ENCODE assay signal across 1 cellular context in genomic region chr12:108664338-108665258, GRCh38.
TF ChIP-seq lines count a peak whose summit lies in the region.

No MANE protein-coding gene starts in this region.

TF ChIP-seq in HepG2, 621 proteins besides CTCF, POLR2A, EP300 and RAD21 (continued from another document and continues in another):
- peak; percentile 76 for TF ChIP-seq ELF3 (CRISPR knock-in tag; IDR thresholded peaks at IDR 0.05)
- TF ChIP-seq SIN3B (IDR thresholded peaks at IDR 0.05; ENCODE audit: low read length): no peak
- TF ChIP-seq ZNF235 (CRISPR knock-in tag; IDR thresholded peaks at IDR 0.05; ENCODE audit: borderline replicate concordance): no peak
- peak; percentile 82 for TF ChIP-seq GATAD2A (CRISPR knock-in tag; IDR thresholded peaks at IDR 0.05)
- TF ChIP-seq ZNF749 (CRISPR knock-in tag; IDR thresholded peaks at IDR 0.05; ENCODE audit: borderline replicate concordance): no peak
- no peak for TF ChIP-seq NFIB (CRISPR knock-in tag; IDR thresholded peaks at IDR 0.05; ENCODE audit: borderline replicate concordance)
- no peak for TF ChIP-seq ADNP (CRISPR knock-in tag; IDR thresholded peaks at IDR 0.05)
- TF ChIP-seq RARA (CRISPR knock-in tag; IDR thresholded peaks at IDR 0.05): peak; percentile 62
- TF ChIP-seq NR2F1 (CRISPR knock-in tag; IDR thresholded peaks at IDR 0.05): peak; percentile 25 to 89; a peak in 3 of 4 replicates
- no peak for TF ChIP-seq AKNA (CRISPR knock-in tag; IDR thresholded peaks at IDR 0.05; ENCODE audit: borderline replicate concordance)
- TF ChIP-seq HINFP (CRISPR knock-in tag; IDR thresholded peaks at IDR 0.05; ENCODE audit: low read depth): no peak
- TF ChIP-seq MED13 (CRISPR knock-in tag; IDR thresholded peaks at IDR 0.05): no peak
- TF ChIP-seq HOXA7 (CRISPR knock-in tag; IDR thresholded peaks at IDR 0.05): no peak
- no peak for TF ChIP-seq ZNF558 (CRISPR knock-in tag; IDR thresholded peaks at IDR 0.05; ENCODE audit: borderline replicate concordance)
- TF ChIP-seq ZNF530 (CRISPR knock-in tag; IDR thresholded peaks at IDR 0.05; ENCODE audit: low read depth): no peak
- peak in 1 of 2 experiments; percentile 45; a peak in 1 of 4 replicates for TF ChIP-seq KLF16 (CRISPR knock-in tag; IDR thresholded peaks at IDR 0.05)
- no peak for TF ChIP-seq ZNF160 (CRISPR knock-in tag; IDR thresholded peaks at IDR 0.05)
- no peak for TF ChIP-seq ZBTB4 (CRISPR knock-in tag; IDR thresholded peaks at IDR 0.05; ENCODE audit: borderline replicate concordance)
- TF ChIP-seq ZNF34 (CRISPR knock-in tag; IDR thresholded peaks at IDR 0.05; ENCODE audit: borderline replicate concordance): no peak
- no peak for TF ChIP-seq AGO1 (IDR thresholded peaks at IDR 0.05; ENCODE audit: low read depth, low read length, poor library complexity, severe bottlenecking)
- peak; percentile 70; the same call in 1 of the 2 replicates for TF ChIP-seq ZNF580 (CRISPR knock-in tag; IDR thresholded peaks at IDR 0.05; ENCODE audit: borderline replicate concordance, low read depth)
- TF ChIP-seq TARDBP (CRISPR knock-in tag; IDR thresholded peaks at IDR 0.05): 0 out of 2 replicates have a peak, but pooled peaks have one; percentile 46
- peak; percentile 67 for TF ChIP-seq NCOA2 (CRISPR knock-in tag; IDR thresholded peaks at IDR 0.05)
- TF ChIP-seq ZNF616 (CRISPR knock-in tag; IDR thresholded peaks at IDR 0.05; ENCODE audit: low read depth): no peak
- no peak for TF ChIP-seq ZNF282 (IDR thresholded peaks at IDR 0.05; ENCODE audit: partially characterized antibody)
- TF ChIP-seq FOXJ3 (CRISPR knock-in tag; IDR thresholded peaks at IDR 0.05; ENCODE audit: borderline replicate concordance): peak; percentile 56; the same call in 1 of the 2 replicates
- TF ChIP-seq RXRB (CRISPR knock-in tag; IDR thresholded peaks at IDR 0.05; ENCODE audit: borderline replicate concordance): peak; percentile 69; the same call in 1 of the 2 replicates
- no peak for TF ChIP-seq LBX2 (CRISPR knock-in tag; IDR thresholded peaks at IDR 0.05; ENCODE audit: borderline replicate concordance)
- no peak for TF ChIP-seq ATF7-NPFF (CRISPR knock-in tag; IDR thresholded peaks at IDR 0.05; ENCODE audit: low read depth)
- no peak for TF ChIP-seq ZNF382 (CRISPR knock-in tag; IDR thresholded peaks at IDR 0.05; ENCODE audit: borderline replicate concordance)
- TF ChIP-seq PAXIP1 (CRISPR knock-in tag; conservative IDR thresholded peaks at IDR 0.05): peak; percentile 79
- TF ChIP-seq ZNF335 (CRISPR knock-in tag; IDR thresholded peaks at IDR 0.05): peak; percentile 48; the same call in 1 of the 2 replicates
- TF ChIP-seq ZNF567 (CRISPR knock-in tag; IDR thresholded peaks at IDR 0.05; ENCODE audit: borderline replicate concordance): no peak
- no peak for TF ChIP-seq ZBTB20 (CRISPR knock-in tag; IDR thresholded peaks at IDR 0.05; ENCODE audit: borderline replicate concordance, low read depth)
- no peak for TF ChIP-seq SRY (CRISPR knock-in tag; IDR thresholded peaks at IDR 0.05)
- TF ChIP-seq TBL1XR1 (IDR thresholded peaks at IDR 0.05; ENCODE audit: borderline replicate concordance, low read length, partially characterized antibody): peak; percentile 34
- TF ChIP-seq ZBTB38 (CRISPR knock-in tag; IDR thresholded peaks at IDR 0.05): no peak
- TF ChIP-seq ZNF230 (CRISPR knock-in tag; IDR thresholded peaks at IDR 0.05): peak; percentile 52; the same call in 1 of the 2 replicates
- no peak for TF ChIP-seq ZBTB2 (CRISPR knock-in tag; IDR thresholded peaks at IDR 0.05; ENCODE audit: low read depth)
- no peak for TF ChIP-seq NBN (conservative IDR thresholded peaks at IDR 0.05)
- TF ChIP-seq ZSCAN29 (CRISPR knock-in tag; conservative IDR thresholded peaks at IDR 0.05): no peak
- no peak for TF ChIP-seq WIZ (CRISPR knock-in tag; IDR thresholded peaks at IDR 0.05)
- TF ChIP-seq SUZ12 (IDR thresholded peaks at IDR 0.05; ENCODE audit: low read depth, low read length): no peak
- no peak for TF ChIP-seq ZHX1 (CRISPR knock-in tag; IDR thresholded peaks at IDR 0.05; ENCODE audit: low read depth)
- TF ChIP-seq HES4 (CRISPR knock-in tag; IDR thresholded peaks at IDR 0.05; ENCODE audit: borderline replicate concordance): no peak
- no peak for TF ChIP-seq SRF (IDR thresholded peaks at IDR 0.05; ENCODE audit: low read depth, low read length)
- no peak for TF ChIP-seq ZNF781 (CRISPR knock-in tag; IDR thresholded peaks at IDR 0.05; ENCODE audit: borderline replicate concordance, not compliant biosample characterization)
- TF ChIP-seq MED8 (CRISPR knock-in tag; IDR thresholded peaks at IDR 0.05; ENCODE audit: insufficient replicate concordance): no peak
- no peak for TF ChIP-seq SNAPC5 (CRISPR knock-in tag; IDR thresholded peaks at IDR 0.05; ENCODE audit: borderline replicate concordance)
- TF ChIP-seq ZNF205 (CRISPR knock-in tag; IDR thresholded peaks at IDR 0.05): 0 out of 2 replicates have a peak, but pooled peaks have one; percentile 21
- TF ChIP-seq ATRX (CRISPR knock-in tag; IDR thresholded peaks at IDR 0.05; ENCODE audit: borderline replicate concordance): no peak
